In the genomic region with DNA sequence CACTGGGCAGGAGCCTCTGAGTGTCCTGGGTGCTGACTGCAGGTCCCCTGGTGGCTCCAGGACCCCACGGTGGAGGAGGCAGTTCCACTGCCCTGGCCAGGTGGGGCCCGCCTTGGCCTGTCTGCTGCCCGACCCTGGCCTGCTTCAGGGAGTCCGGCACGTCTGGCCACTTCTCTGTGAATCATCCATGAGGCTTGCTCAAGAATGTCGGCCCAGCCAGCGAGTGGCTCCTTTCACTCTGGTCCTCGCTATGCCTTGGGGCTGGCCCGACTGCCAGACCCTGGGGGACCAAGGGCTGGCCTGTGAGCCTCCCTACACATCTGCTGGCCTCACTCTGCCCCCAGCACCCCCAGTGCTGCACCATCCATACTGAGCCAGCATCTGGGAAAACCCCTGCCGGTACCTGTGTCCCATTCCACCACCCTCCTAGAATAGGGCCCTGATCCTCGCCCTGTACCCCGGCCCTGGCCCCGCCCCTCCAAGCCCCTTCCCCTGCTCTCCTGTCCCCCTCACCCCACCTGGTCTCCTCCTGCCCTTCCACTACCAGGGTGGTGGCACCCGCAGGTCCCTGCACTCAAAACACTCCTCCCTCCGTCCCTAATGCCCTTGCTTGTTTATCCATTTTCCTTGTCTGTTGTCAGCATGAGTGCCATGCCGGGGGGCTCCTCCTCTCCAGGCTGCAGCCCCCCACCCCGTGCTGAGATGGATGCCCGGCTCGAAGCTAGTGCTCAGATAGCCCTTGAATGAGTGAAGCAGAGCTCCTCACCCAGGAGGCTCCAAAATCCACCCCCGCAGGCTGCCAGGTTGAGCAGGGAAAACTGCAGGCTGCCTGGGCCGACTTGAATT, we compare ENCODE assay signal across 11 cellular contexts. TPM values are rescaled to one million over a fixed set of nuclear protein-coding genes. Genes with fewer than 3 reads are reported as not detected.
DNase-seq lines count a peak whose midpoint lies in the region; ATAC-seq, FAIRE-seq and TF ChIP-seq lines count a peak whose summit lies in the region.
"Had no signal": no experiment of that assay in that cellular context is flagged by ENCODE, and none has a peak within 500 bp of the region (broad histone marks: within the 10 kb centered on the region; RNA-seq: fewer than 3 reads in every experiment).

No MANE protein-coding gene starts in this region.

- no peak overlapping the region for H3K4me3 ChIP-seq in skeletal muscle tissue (ENCODE audit: low read length in 3 of 3)
- H3K4me3 ChIP-seq in Karpas-422 (ENCODE audit: low read length), result no peak overlapping the region

- H3K27ac ChIP-seq in skeletal muscle tissue (ENCODE audit: low read depth, low read length) (peak overlapping the region; percentile 47), Karpas-422 (ENCODE audit: low read length) (no peak overlapping the region)

- intact Hi-C loops in cardiac septum (cut with DNase I), result no loop called here
- intact Hi-C loops in activated CD4-positive, alpha-beta memory T cell treated with anti-CD3 and anti-CD28 coated beads for 36 hours (cut with micrococcal nuclease), result no loop called here

- CTCF ChIA-PET in WTC11 (lab: Charles Lee), result interaction anchor here (1.2 kb wide), 1 partner anchor 56 kb away, joined by 5 read pairs; no protein-coding TSS in a partner anchor
- CTCF ChIA-PET in activated CD4-positive, alpha-beta memory T cell treated with anti-CD3 and anti-CD28 coated beads for 36 hours (lab: Charles Lee), result no interaction called here

- no peak for TF ChIP-seq CTCF in WTC11 (IDR thresholded peaks at IDR 0.05)

- H3K4me1 Mint-ChIP-seq in WTC11, result peaks cover 5% of the 10 kb centered on the region; the same call in 1 of the 2 replicates
- H3K4me1 Mint-ChIP-seq in activated CD4-positive, alpha-beta memory T cell treated with anti-CD3 and anti-CD28 coated beads for 36 hours (ENCODE audit: low read depth), result no peaks in the 10 kb centered on the region

- H3K9me2 ChIP-seq in Karpas-422 (replicated peaks; ENCODE audit: insufficient read depth, low read length), result no peaks in the 10 kb centered on the region

- H3K27ac Mint-ChIP-seq in WTC11, result no peak overlapping the region
- H3K27ac Mint-ChIP-seq in activated CD4-positive, alpha-beta memory T cell treated with anti-CD3 and anti-CD28 coated beads for 36 hours, result no peak overlapping the region

- H3K27me3 ChIP-seq in skeletal muscle tissue (ENCODE audit: control insufficient read depth in 3 of 3, insufficient read depth in 3 of 3, low read length in 3 of 3) (peaks cover 0 to 9% (median 2%) of the 10 kb centered on the region in 3 donors), Karpas-422 (ENCODE audit: low read length) (no peaks in the 10 kb centered on the region)

- H3K27me3 Mint-ChIP-seq in WTC11 (ENCODE audit: low read depth), result no peaks in the 10 kb centered on the region
- no peaks in the 10 kb centered on the region for H3K27me3 Mint-ChIP-seq in activated CD4-positive, alpha-beta memory T cell treated with anti-CD3 and anti-CD28 coated beads for 36 hours

- H3K9me3 ChIP-seq in skeletal muscle tissue (ENCODE audit: control insufficient read depth in 3 of 3, low read length in 3 of 3) (no peaks in the 10 kb centered on the region), Karpas-422 (ENCODE audit: low read length) (no peaks in the 10 kb centered on the region)

- H3K4me3 Mint-ChIP-seq in WTC11, result no peak overlapping the region
- no peak overlapping the region for H3K4me3 Mint-ChIP-seq in activated CD4-positive, alpha-beta memory T cell treated with anti-CD3 and anti-CD28 coated beads for 36 hours

- FAIRE-seq in H54 (lab: Jason Lieb, UNC), result no peak

- no peaks in the 10 kb centered on the region for H3K36me3 Mint-ChIP-seq in WTC11
- peaks cover 25% of the 10 kb centered on the region for H3K36me3 Mint-ChIP-seq in activated CD4-positive, alpha-beta memory T cell treated with anti-CD3 and anti-CD28 coated beads for 36 hours

- ATAC-seq in WTC11, result no peak
- ATAC-seq in HG03108 (IDR thresholded peaks at IDR 0.05; ENCODE audit: unreplicated experiment), result no peak

- H3K9ac ChIP-seq in skeletal muscle tissue (ENCODE audit: low read depth in 1 of 3, low read length in 3 of 3), result no peak overlapping the region
- no peak overlapping the region for H3K9ac ChIP-seq in Karpas-422 (ENCODE audit: low read length)

- no peaks in the 10 kb centered on the region for H3K79me2 ChIP-seq in Karpas-422 (ENCODE audit: low read length)

- H2AFZ ChIP-seq in Karpas-422 (ENCODE audit: low read length), result no peak overlapping the region

- no peaks in the 10 kb centered on the region for H4K20me1 ChIP-seq in Karpas-422 (ENCODE audit: insufficient read depth, low read depth, low read length)

- peaks cover 0 to 3% (median 0%) of the 10 kb centered on the region in 3 donors for H3K36me3 ChIP-seq in skeletal muscle tissue (ENCODE audit: control insufficient read depth in 3 of 3, insufficient read depth in 3 of 3, low read length in 3 of 3)
- H3K36me3 ChIP-seq in Karpas-422 (ENCODE audit: insufficient read depth, low read length), result no peaks in the 10 kb centered on the region

- DNase-seq in H54 (ENCODE audit: insufficient read length, low spot score) (peak; percentile 90), WTC11 (ENCODE audit: low spot score) (no peak), cardiac septum (ENCODE audit: low spot score) (peak; percentile 44), Karpas-422 (no peak)
- no peak for DNase-seq in stimulated activated naive CD4-positive, alpha-beta T cell treated with Interleukin-2 at 50 U/mL for 16 hours (lab: John Stamatoyannopoulos, UW)
- DNase-seq in activated CD4-positive, alpha-beta memory T cell treated with anti-CD3 and anti-CD28 coated beads for 36 hours, result no peak
- DNase-seq: activated CD4-positive, CD25-positive, alpha-beta regulatory T cell; central memory CD4-positive, alpha-beta T cell; stimulated activated CD4-positive, alpha-beta T cell treated with anti-CD3 and anti-CD28 coated beads, Interleukin-2, amount 100 ng/mL, for 24 hours had no signal

- no peak for TF ChIP-seq POLR2A in H54 (IDR thresholded peaks at IDR 0.05; ENCODE audit: low read depth, low read length)

- no peak overlapping the region for H3K4me2 ChIP-seq in Karpas-422 (ENCODE audit: low read depth, low read length, poor library complexity, severe bottlenecking)

- no peaks in the 10 kb centered on the region for H3K4me1 ChIP-seq in skeletal muscle tissue (ENCODE audit: control insufficient read depth in 3 of 3, insufficient read depth in 3 of 3, low read length in 3 of 3)
- H3K4me1 ChIP-seq in Karpas-422 (ENCODE audit: low read length), result no peaks in the 10 kb centered on the region

- no peaks in the 10 kb centered on the region for H3K9me3 Mint-ChIP-seq in WTC11
- no peaks in the 10 kb centered on the region for H3K9me3 Mint-ChIP-seq in activated CD4-positive, alpha-beta memory T cell treated with anti-CD3 and anti-CD28 coated beads for 36 hours

- POLR2A ChIA-PET in WTC11 (lab: Charles Lee), result no interaction called here
- POLR2A ChIA-PET in activated CD4-positive, alpha-beta memory T cell treated with anti-CD3 and anti-CD28 coated beads for 36 hours (lab: Charles Lee), result interaction anchor here (1.1 kb wide), 1 partner anchor 14 kb away, joined by 3 read pairs; no protein-coding TSS in a partner anchor

TF ChIP-seq in WTC11, 78 proteins besides CTCF, POLR2A, EP300 and RAD21:
- TF ChIP-seq RELA (CRISPR knock-in tag; IDR thresholded peaks at IDR 0.05; ENCODE audit: borderline replicate concordance) (no peak), ZNF121 (CRISPR knock-in tag; IDR thresholded peaks at IDR 0.05) (0 out of 2 replicates have a peak, but pooled peaks have one; percentile 17), JAZF1 (CRISPR knock-in tag; IDR thresholded peaks at IDR 0.05) (no peak), GRHL2 (CRISPR knock-in tag; IDR thresholded peaks at IDR 0.05; ENCODE audit: insufficient replicate concordance, severe bottlenecking) (no peak), CREB1 (CRISPR knock-in tag; IDR thresholded peaks at IDR 0.05) (no peak), TCF7 (CRISPR knock-in tag; IDR thresholded peaks at IDR 0.05; ENCODE audit: low read depth) (no peak), PRRX2 (CRISPR knock-in tag; IDR thresholded peaks at IDR 0.05) (no peak), ZNF232 (CRISPR knock-in tag; IDR thresholded peaks at IDR 0.05) (no peak)
- TF ChIP-seq, protein P1, sequence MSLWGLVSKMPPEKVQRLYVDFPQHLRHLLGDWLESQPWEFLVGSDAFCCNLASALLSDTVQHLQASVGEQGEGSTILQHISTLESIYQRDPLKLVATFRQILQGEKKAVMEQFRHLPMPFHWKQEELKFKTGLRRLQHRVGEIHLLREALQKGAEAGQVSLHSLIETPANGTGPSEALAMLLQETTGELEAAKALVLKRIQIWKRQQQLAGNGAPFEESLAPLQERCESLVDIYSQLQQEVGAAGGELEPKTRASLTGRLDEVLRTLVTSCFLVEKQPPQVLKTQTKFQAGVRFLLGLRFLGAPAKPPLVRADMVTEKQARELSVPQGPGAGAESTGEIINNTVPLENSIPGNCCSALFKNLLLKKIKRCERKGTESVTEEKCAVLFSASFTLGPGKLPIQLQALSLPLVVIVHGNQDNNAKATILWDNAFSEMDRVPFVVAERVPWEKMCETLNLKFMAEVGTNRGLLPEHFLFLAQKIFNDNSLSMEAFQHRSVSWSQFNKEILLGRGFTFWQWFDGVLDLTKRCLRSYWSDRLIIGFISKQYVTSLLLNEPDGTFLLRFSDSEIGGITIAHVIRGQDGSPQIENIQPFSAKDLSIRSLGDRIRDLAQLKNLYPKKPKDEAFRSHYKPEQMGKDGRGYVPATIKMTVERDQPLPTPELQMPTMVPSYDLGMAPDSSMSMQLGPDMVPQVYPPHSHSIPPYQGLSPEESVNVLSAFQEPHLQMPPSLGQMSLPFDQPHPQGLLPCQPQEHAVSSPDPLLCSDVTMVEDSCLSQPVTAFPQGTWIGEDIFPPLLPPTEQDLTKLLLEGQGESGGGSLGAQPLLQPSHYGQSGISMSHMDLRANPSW (CRISPR knock-in tag; conservative IDR thresholded peaks at IDR 0.05; ENCODE audit: low read depth), result no peak
TF ChIP-seq in WTC11: peak in this region for 1.

RNA-seq across cellular contexts. Expression of gene ADCY7, which starts 35.5 kb away (rescaled TPM):
- total RNA-seq in WTC11 (2021) (5.9 to 8.0 TPM (median 6.6 TPM) in 3 replicates), cardiac septum (6.2 TPM), skeletal muscle tissue (9.4 TPM)
- 100 to 1,000 TPM in 1 of 2 experiments, 10 to 100 TPM in 1; 100.0 to 107 TPM for total RNA-seq in activated CD4-positive, alpha-beta memory T cell treated with anti-CD3 and anti-CD28 coated beads for 36 hours
- total RNA-seq in Karpas-422 (2014; rRNA removed; shearing (Covaris generic); ENCODE audit: low replicate concordance), result 27.5 and 45.5 TPM in 2 replicates

Comparison
In these comparisons a context has a peak if more than half of its experiments do, and no peak if none do; other contexts are left out.
1. DNase-seq: peak in H54 (single experiment) and cardiac septum (single experiment); none in WTC11 (single experiment), stimulated activated naive CD4-positive, alpha-beta T cell treated with Interleukin-2 at 50 U/mL for 16 hours (single experiment), activated CD4-positive, alpha-beta memory T cell treated with anti-CD3 and anti-CD28 coated beads for 36 hours (single experiment) and Karpas-422 (single experiment).